Comparison of ENCODE assay signal across 11 cellular contexts in the genomic region with DNA sequence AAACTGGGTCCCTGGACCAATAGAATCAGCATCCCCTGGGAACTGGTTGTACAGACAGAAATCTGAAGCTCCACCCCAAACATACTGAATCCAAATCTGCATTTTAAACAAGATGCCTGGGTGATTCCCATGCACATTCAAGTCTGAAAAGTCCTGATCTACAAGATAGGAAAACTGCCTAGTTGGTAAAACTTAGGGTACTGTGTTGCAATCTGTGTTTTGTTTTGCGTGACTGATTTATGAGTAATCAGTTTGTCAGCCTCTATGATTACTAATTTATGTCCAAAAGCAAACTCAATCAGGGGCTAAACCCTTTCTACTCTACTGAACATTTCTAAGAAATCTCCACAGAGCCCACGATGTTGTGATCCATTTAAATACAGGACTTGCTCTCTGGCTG.
A peak's percentile ranks its signal among the peaks of the same experiment; 100 is the strongest.
DNase-seq lines count a peak whose midpoint lies in the region; ATAC-seq, FAIRE-seq and TF ChIP-seq lines count a peak whose summit lies in the region.
"Had no signal": no experiment of that assay in that cellular context is flagged by ENCODE, and none has a peak within 500 bp of the region (broad histone marks: within the 10 kb centered on the region; RNA-seq: fewer than 3 reads in every experiment).

No MANE protein-coding gene starts in this region.

- no peaks in the 10 kb centered on the region for H3K27me3 ChIP-seq in endothelial cell of umbilical vein (ENCODE audit: control insufficient read depth in 2 of 2, insufficient read depth in 2 of 2, low read length in 2 of 2)
- H3K27me3 ChIP-seq in psoas muscle (ENCODE audit: insufficient read depth in 3 of 3, low read length in 2 of 3), result no peaks in the 10 kb centered on the region
- H3K27me3 ChIP-seq: spleen had no signal

- H3K27me3 Mint-ChIP-seq in HFFc6 (ENCODE audit: insufficient read depth), result peaks cover 2% of the 10 kb centered on the region; the same call in 1 of the 2 replicates

- H3K4me2 ChIP-seq in endothelial cell of umbilical vein (ENCODE audit: insufficient read depth, low read length), result peak overlapping the region; percentile 64

- no peaks in the 10 kb centered on the region for H3K9me3 Mint-ChIP-seq in HFFc6

- POLR2A ChIA-PET in endothelial cell of umbilical vein (lab: Charles Lee), result no interaction called here

- H3K27ac ChIP-seq in endothelial cell of umbilical vein (ENCODE audit: insufficient read depth, low read depth, low read length), result peak overlapping the region; percentile 78
- peak overlapping the region; percentile 33 for H3K27ac ChIP-seq in psoas muscle

- dilution Hi-C loops in endothelial cell of umbilical vein (cut with MboI; ENCODE audit: extremely low pct_ligation_motif_present, low sequenced_read_pairs), result loop anchor here (25.0 kb wide), 1 partner anchor 98 kb away; a partner anchor contains a TSS

- no peaks in the 10 kb centered on the region for H3K79me2 ChIP-seq in endothelial cell of umbilical vein (ENCODE audit: control insufficient read depth, insufficient read depth, low read length)

- H4K20me1 ChIP-seq in endothelial cell of umbilical vein (replicated peaks; ENCODE audit: control insufficient read depth, extremely low read depth, insufficient read depth, low read length), result no peaks in the 10 kb centered on the region

- peaks cover 45% of the 10 kb centered on the region for H3K4me1 Mint-ChIP-seq in HFFc6 (ENCODE audit: low read depth)

- peak overlapping the region; percentile 41 for H2AFZ ChIP-seq in endothelial cell of umbilical vein (ENCODE audit: low read depth, low read length)

- BruUV-seq in endothelial cell of umbilical vein (replicated peaks; lab: Mats Ljungman, UMichigan), result no TSS peak

- DNase-seq in HFFc6, result peak; percentile 81
- DNase-seq in RCC 7860 (ENCODE audit: low spot score), result peak; percentile 67
- peak; percentile 82 for DNase-seq in endothelial cell of umbilical vein (ENCODE audit: low read depth, low spot score)
- no peak for DNase-seq in psoas muscle
- no peak for DNase-seq in Right ventricle myocardium superior
- DNase-seq: activated naive CD8-positive, alpha-beta T cell treated with anti-CD3 and anti-CD28 coated beads, Interleukin-2, amount 10 ng/mL, durations not matched to agents 7 days and 5 days; SHP77 treated with DMSO at 0.1 percent for 48 hours; spleen had no signal

- H3K9ac ChIP-seq in endothelial cell of umbilical vein (replicated peaks; ENCODE audit: extremely low read depth, insufficient read depth, low read length), result peak overlapping the region; percentile 27

- H3K36me3 ChIP-seq in endothelial cell of umbilical vein (ENCODE audit: control insufficient read depth in 2 of 2, extremely low read depth in 1 of 2, insufficient read depth in 2 of 2, low read length in 2 of 2), result no peaks in the 10 kb centered on the region
- H3K36me3 ChIP-seq in psoas muscle (ENCODE audit: insufficient read depth in 1 of 2, low read depth in 1 of 2), result no peaks in the 10 kb centered on the region
- H3K36me3 ChIP-seq: spleen had no signal

- H3K9me3 ChIP-seq in endothelial cell of umbilical vein (replicated peaks; ENCODE audit: control insufficient read depth, insufficient read depth, low read length), result no peaks in the 10 kb centered on the region
- no peaks in the 10 kb centered on the region for H3K9me3 ChIP-seq in psoas muscle

- CTCF ChIA-PET in endothelial cell of umbilical vein (lab: Charles Lee), result interaction anchor here (0.8 to 10.1 kb wide), 4 partner anchors 10 to 106 kb away, joined by 3 to 96 read pairs (median 6); no protein-coding TSS in a partner anchor

- intact Hi-C loops in endothelial cell of umbilical vein (cut with micrococcal nuclease) (loop anchor here (1.0 kb wide), 1 partner anchor 8 kb away; no protein-coding TSS in a partner anchor), psoas muscle (cut with DNase I) (no loop called here), Right ventricle myocardium superior (cut with DNase I) (loop anchor here (5.0 kb wide), 1 partner anchor 63 kb away; no protein-coding TSS in a partner anchor)

- no peak for TF ChIP-seq POLR2A in endothelial cell of umbilical vein (IDR thresholded peaks at IDR 0.05; ENCODE audit: low read depth, low read length)

- ATAC-seq in psoas muscle, result peak in 1 of 4 donors; percentile 57
- ATAC-seq in GM18498 (IDR thresholded peaks at IDR 0.05; ENCODE audit: unreplicated experiment), result no peak
- no peak for ATAC-seq in GM19452 (IDR thresholded peaks at IDR 0.05; ENCODE audit: unreplicated experiment)
- no peak for ATAC-seq in Right ventricle myocardium superior (ENCODE audit: poor library complexity)

- FAIRE-seq in RCC 7860 (lab: Jason Lieb, UNC) (peak; percentile 80), endothelial cell of umbilical vein (lab: Jason Lieb, UNC) (peak; percentile 73)

- H3K36me3 Mint-ChIP-seq in HFFc6 (ENCODE audit: low read depth), result no peaks in the 10 kb centered on the region
- H3K36me3 Mint-ChIP-seq: type B pancreatic cell had no signal

- peaks cover 51% of the 10 kb centered on the region for H3K4me1 ChIP-seq in endothelial cell of umbilical vein (ENCODE audit: control insufficient read depth, extremely low read depth, insufficient read depth, low read length)
- H3K4me1 ChIP-seq in psoas muscle, result peaks cover 38% of the 10 kb centered on the region

- H3K4me3 ChIP-seq in endothelial cell of umbilical vein (replicated peaks in 1 of 3; ENCODE audit: insufficient read depth in 1 of 3, low read depth in 1 of 3, low read length in 3 of 3), result no peak overlapping the region
- H3K4me3 ChIP-seq in psoas muscle, result no peak overlapping the region
- H3K4me3 ChIP-seq: spleen had no signal

- TF ChIP-seq CTCF in HFFc6 (IDR thresholded peaks at IDR 0.05) (no peak), endothelial cell of umbilical vein (IDR thresholded peaks at IDR 0.05; ENCODE audit: extremely low read depth in 1 of 2, insufficient read depth in 1 of 2, low read depth in 1 of 2, low read length in 2 of 2) (no peak), psoas muscle (IDR thresholded peaks at IDR 0.05) (no peak)

- WGBS in psoas muscle, 3 donors, result 25 to 58% (median 46%) methylated on average over 2 of the region's 2 CpGs

- peak overlapping the region; percentile 58; the same call in 1 of the 2 replicates for H3K27ac Mint-ChIP-seq in HFFc6
- H3K27ac Mint-ChIP-seq: activated naive CD8-positive, alpha-beta T cell treated with anti-CD3 and anti-CD28 coated beads, Interleukin-2, amount 10 ng/mL, durations not matched to agents 7 days and 5 days; type B pancreatic cell had no signal

- peak overlapping the region; percentile 44 for H3K4me3 Mint-ChIP-seq in HFFc6
- H3K4me3 Mint-ChIP-seq: activated naive CD8-positive, alpha-beta T cell treated with anti-CD3 and anti-CD28 coated beads, Interleukin-2, amount 10 ng/mL, durations not matched to agents 7 days and 5 days; type B pancreatic cell had no signal

- no peaks in the 10 kb centered on the region for H3K9me1 ChIP-seq in endothelial cell of umbilical vein (replicated peaks; ENCODE audit: control insufficient read depth, extremely low read depth, insufficient read depth, low read length)

TF ChIP-seq in endothelial cell of umbilical vein, 7 proteins besides CTCF, POLR2A, EP300 and RAD21:
- TF ChIP-seq GATA2 (IDR thresholded peaks at IDR 0.05; ENCODE audit: insufficient read depth, insufficient read length, low read depth, low read length) (peak; percentile 90), EZH2 (IDR thresholded peaks at IDR 0.05; ENCODE audit: borderline replicate concordance, low read depth, low read length, severe bottlenecking) (no peak), FOS (IDR thresholded peaks at IDR 0.05; ENCODE audit: borderline replicate concordance, insufficient read depth, low read length) (peak; percentile 76), MYC (IDR thresholded peaks at IDR 0.05; ENCODE audit: low read depth, low read length) (no peak), POLR2AphosphoS5 (IDR thresholded peaks at IDR 0.05; ENCODE audit: insufficient read depth, low read depth, low read length) (peak; percentile 52), JUN (IDR thresholded peaks at IDR 0.05; ENCODE audit: borderline replicate concordance, insufficient read depth, insufficient read length, low read depth) (peak; percentile 72)

Comparison
In these comparisons a context has a peak if more than half of its experiments do, and no peak if none do; other contexts are left out.
1. DNase-seq: peak in HFFc6 (single experiment), RCC 7860 (single experiment) and endothelial cell of umbilical vein (single experiment); none in psoas muscle (0 of 2) and Right ventricle myocardium superior (single experiment).
2. intact Hi-C loops: an anchor here in endothelial cell of umbilical vein (1.0 kb wide) and Right ventricle myocardium superior (5.0 kb wide); none called in psoas muscle.